13 cellular contexts compared by ENCODE assay signal in the genomic region with DNA sequence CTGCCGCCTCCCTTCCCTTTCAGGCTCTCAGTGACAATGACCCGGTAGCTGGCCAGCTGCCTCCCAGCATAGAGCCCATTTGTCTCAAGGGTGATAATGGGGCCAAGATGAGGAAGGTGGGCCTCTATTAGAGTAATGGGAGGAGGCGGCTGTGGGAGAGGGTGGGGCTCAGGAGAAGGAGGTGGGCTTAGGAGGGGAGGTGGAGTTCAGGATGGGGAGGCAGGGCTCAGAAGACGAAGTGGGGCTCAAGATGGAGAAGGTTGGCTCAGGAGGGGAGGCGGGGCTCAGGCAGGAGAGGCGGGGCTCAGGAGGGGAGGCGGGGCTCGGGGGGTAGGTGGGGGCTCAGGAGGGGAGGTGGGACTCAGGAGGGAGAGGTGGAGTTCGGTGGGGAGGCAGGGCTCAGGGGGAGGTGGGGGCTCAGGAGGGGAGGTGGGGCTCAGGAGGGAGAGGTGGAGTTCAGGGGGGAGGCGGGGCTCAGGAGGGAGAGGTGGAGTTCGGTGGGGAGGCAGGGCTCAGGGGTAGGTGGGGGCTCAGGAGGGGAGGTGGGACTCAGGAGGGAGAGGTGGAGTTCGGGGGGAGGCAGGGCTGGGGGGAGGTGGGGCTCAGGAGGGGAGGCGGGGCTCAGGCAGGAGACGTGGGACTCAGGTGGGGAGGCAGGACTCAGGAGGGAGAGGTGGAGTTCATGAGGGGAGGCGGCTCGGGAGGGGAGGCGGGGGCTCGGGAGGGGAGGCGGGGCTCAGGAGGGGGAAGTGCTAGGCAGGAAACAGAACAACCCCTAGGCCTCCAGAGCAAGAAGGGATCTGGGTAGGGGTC. TPM values are rescaled to one million over a fixed set of nuclear protein-coding genes. Genes with fewer than 3 reads are reported as not detected.
DNase-seq lines count a peak whose midpoint lies in the region; ATAC-seq, FAIRE-seq and TF ChIP-seq lines count a peak whose summit lies in the region.
"Had no signal": no experiment of that assay in that cellular context is flagged by ENCODE, and none has a peak within 500 bp of the region (broad histone marks: within the 10 kb centered on the region; RNA-seq: fewer than 3 reads in every experiment).

No MANE protein-coding gene starts in this region.

- TF ChIP-seq RAD21 in A549 (conservative IDR thresholded peaks at IDR 0.05 in 1 of 2, IDR thresholded peaks at IDR 0.05 in 1 of 2), result no peak

- no peak for FAIRE-seq in A549 (lab: Jason Lieb, UNC)
- FAIRE-seq: colon had no signal

- no peak overlapping the region for H4K8ac ChIP-seq in H9 (replicated peaks; ENCODE audit: insufficient read length, low read depth, low read length)

- no peak overlapping the region for H3K56ac ChIP-seq in H9 (ENCODE audit: insufficient read length, low read depth, low read length)

- no peaks in the 10 kb centered on the region for H4K20me1 ChIP-seq in H9 (ENCODE audit: control insufficient read depth, insufficient read depth, insufficient read length)

- H3K4me1 ChIP-seq in A549 (no peaks in the 10 kb centered on the region), H9 (ENCODE audit: insufficient read depth, low read length) (peaks cover 5% of the 10 kb centered on the region; the same call in 1 of the 2 replicates)

- H3K14ac ChIP-seq in H9 (ENCODE audit: insufficient read depth, low read length), result no peak overlapping the region; the same call in 1 of the 2 replicates

- DNase-seq in A549 (ENCODE audit: low read depth in 1 of 2, low spot score in 1 of 2) (peak; percentile 20 to 73), H9 (peak; percentile 96), NCI-H2107 treated with DMSO at 0.1 percent for 48 hours (lab: John Stamatoyannopoulos, UW; ENCODE audit: unreplicated experiment) (peak; percentile 75), endothelial cell (ENCODE audit: low spot score) (no peak), MG63 (no peak)
- DNase-seq in stimulated activated naive CD8-positive, alpha-beta T cell treated with anti-CD3 and anti-CD28 coated beads, Interleukin-15, amount 100 ng/mL, for 72 hours, result no peak
- DNase-seq: left ventricle myocardium inferior; NCI-H1048; stimulated activated CD4-positive, alpha-beta T cell treated with anti-CD3 and anti-CD28 coated beads, Interleukin-2, amount 100 ng/mL, for 24 hours had no signal

- H4K91ac ChIP-seq in H9 (ENCODE audit: insufficient read length, low read depth, low read length), result no peak overlapping the region

- H3K36me3 Mint-ChIP-seq in H9 (ENCODE audit: insufficient read depth in 1 of 3, low read depth in 3 of 3), result no peaks in the 10 kb centered on the region
- peaks cover 5% of the 10 kb centered on the region for H3K36me3 Mint-ChIP-seq in endothelial cell (ENCODE audit: low read depth, unreplicated experiment)

- H3K4me3 ChIP-seq in A549 (no peak overlapping the region), MG63 (no peak overlapping the region)
- H3K4me3 ChIP-seq: left ventricle myocardium inferior had no signal

- no peaks in the 10 kb centered on the region for H3K9me3 ChIP-seq in A549
- no peaks in the 10 kb centered on the region for H3K9me3 ChIP-seq in H9 (ENCODE audit: control insufficient read depth, low read depth, low read length)
- no peaks in the 10 kb centered on the region for H3K9me3 ChIP-seq in MG63
- H3K9me3 ChIP-seq: left ventricle myocardium inferior had no signal

- H3K4me2 ChIP-seq in A549 (no peak overlapping the region), H9 (ENCODE audit: insufficient read depth, insufficient read length, low read length) (peak overlapping the region; percentile 40)

- H3K18ac ChIP-seq in H9 (ENCODE audit: insufficient read length, low read depth, low read length), result peak overlapping the region; percentile 27

- no peaks in the 10 kb centered on the region for H3K79me1 ChIP-seq in H9 (ENCODE audit: insufficient read depth, low read depth, low read length, poor library complexity, severe bottlenecking)

- POLR2A ChIA-PET in A549 (lab: Yijun Ruan, JAX), result no interaction called here

- WGBS in A549 (ENCODE audit: missing lambda C conversion rate), result 35% methylated on average over 8 of the region's 19 CpGs
- WGBS in H9 (ENCODE audit: extremely low coverage, insufficient read length, low lambda C conversion rate), result no CpG with 5 or more reads among the region's 19 CpGs

- no peak overlapping the region for H2BK20ac ChIP-seq in H9 (ENCODE audit: low read depth, low read length, poor library complexity, severe bottlenecking)

- H3T11ph ChIP-seq in H9 (ENCODE audit: low read length), result no peak overlapping the region

- no peak overlapping the region for H4K5ac ChIP-seq in H9 (ENCODE audit: insufficient read length, low read depth, low read length)

- H3K9me3 Mint-ChIP-seq in H9 (peaks cover 0 to 3% of the 10 kb centered on the region in 2 experiments; a peak in 2 of 5 replicates), endothelial cell (ENCODE audit: unreplicated experiment) (no peaks in the 10 kb centered on the region)
- H3K9me3 Mint-ChIP-seq in stimulated activated naive CD8-positive, alpha-beta T cell treated with anti-CD3 and anti-CD28 coated beads, Interleukin-15, amount 100 ng/mL, for 72 hours, result no peaks in the 10 kb centered on the region

- no peaks in the 10 kb centered on the region for H3K36me3 ChIP-seq in MG63
- H3K36me3 ChIP-seq: left ventricle myocardium inferior had no signal

- CTCF ChIA-PET in A549 (lab: Yijun Ruan, JAX), result no interaction called here

- peak overlapping the region; percentile 26 for H2AFZ ChIP-seq in H9 (ENCODE audit: low read length)

- TF ChIP-seq CTCF in A549 (IDR thresholded peaks at IDR 0.05) (no peak), H9 (conservative IDR thresholded peaks at IDR 0.05) (no peak), endothelial cell (IDR thresholded peaks at IDR 0.05; ENCODE audit: unreplicated experiment) (no peak)

- peaks cover 31% of the 10 kb centered on the region for H3K27me3 Mint-ChIP-seq in H9 (ENCODE audit: low read depth)
- peaks cover 4% of the 10 kb centered on the region for H3K27me3 Mint-ChIP-seq in endothelial cell (ENCODE audit: unreplicated experiment)
- peaks cover 32% of the 10 kb centered on the region for H3K27me3 Mint-ChIP-seq in stimulated activated naive CD8-positive, alpha-beta T cell treated with anti-CD3 and anti-CD28 coated beads, Interleukin-15, amount 100 ng/mL, for 72 hours

- peaks cover 3% of the 10 kb centered on the region for H3K23me2 ChIP-seq in H9 (ENCODE audit: insufficient read length, low read depth, low read length, poor library complexity, severe bottlenecking)

- TF ChIP-seq POLR2A in A549 (IDR thresholded peaks at IDR 0.05; ENCODE audit: low read length), result no peak

- no peaks in the 10 kb centered on the region for H3K79me2 ChIP-seq in H9 (ENCODE audit: insufficient read depth, low read length)

- TF ChIP-seq EP300 in A549 (IDR thresholded peaks at IDR 0.05), result no peak

- no peak overlapping the region for H3K4ac ChIP-seq in H9 (ENCODE audit: low read depth, low read length)

- no peak overlapping the region for H2BK15ac ChIP-seq in H9 (ENCODE audit: low read depth, low read length)

- peak; percentile 32 to 52; a peak in 5 of 6 replicates for ATAC-seq in A549
- ATAC-seq in stimulated activated naive CD8-positive, alpha-beta T cell treated with anti-CD3 and anti-CD28 coated beads, Interleukin-15, amount 100 ng/mL, for 72 hours, result no peak
- ATAC-seq in HG02970 (IDR thresholded peaks at IDR 0.05; ENCODE audit: low FRiP score, unreplicated experiment), result no peak
- ATAC-seq in HG03095 (IDR thresholded peaks at IDR 0.05; ENCODE audit: unreplicated experiment), result no peak

- H3K27me3 ChIP-seq in H9 (ENCODE audit: insufficient read depth, low read length), result no peaks in the 10 kb centered on the region; the same call in 1 of the 2 replicates
- H3K27me3 ChIP-seq in MG63, result peaks cover 10% of the 10 kb centered on the region; the same call in 1 of the 2 replicates

- H3K4me1 Mint-ChIP-seq in H9 (peaks cover 40 to 69% of the 10 kb centered on the region in 2 experiments), endothelial cell (ENCODE audit: unreplicated experiment) (peaks cover 30% of the 10 kb centered on the region)
- H3K4me1 Mint-ChIP-seq in stimulated activated naive CD8-positive, alpha-beta T cell treated with anti-CD3 and anti-CD28 coated beads, Interleukin-15, amount 100 ng/mL, for 72 hours, result peaks cover 11% of the 10 kb centered on the region

- H2BK12ac ChIP-seq in H9 (ENCODE audit: insufficient read length, low read depth, low read length), result no peak overlapping the region

- no peak overlapping the region for H2AK5ac ChIP-seq in H9 (ENCODE audit: insufficient read length, low read length)

- H3K23ac ChIP-seq in H9 (ENCODE audit: insufficient read length, low read depth, low read length), result no peak overlapping the region

- H3K27ac Mint-ChIP-seq in H9 (peak overlapping the region in 2 of 3 experiments; percentile 41 to 92; a peak in 2 of 7 replicates), endothelial cell (ENCODE audit: unreplicated experiment) (no peak overlapping the region)
- H3K27ac Mint-ChIP-seq in stimulated activated naive CD8-positive, alpha-beta T cell treated with anti-CD3 and anti-CD28 coated beads, Interleukin-15, amount 100 ng/mL, for 72 hours, result no peak overlapping the region
- H3K27ac Mint-ChIP-seq: stimulated activated naive CD8-positive, alpha-beta T cell treated with anti-CD3 and anti-CD28 coated beads, Interleukin-15, Interleukin-2, amounts not matched to agents 100 ng/mL and 50 ng/mL, for 24 hours had no signal

- no peak overlapping the region for H3K9ac ChIP-seq in H9 (ENCODE audit: extremely low read depth, insufficient read length, low read length)

- H2BK120ac ChIP-seq in H9 (ENCODE audit: low read depth, low read length, poor library complexity, severe bottlenecking), result no peak overlapping the region

- H3K4me3 Mint-ChIP-seq in H9 (peak overlapping the region; percentile 36 to 73), endothelial cell (ENCODE audit: unreplicated experiment) (peak overlapping the region; percentile 72)
- H3K4me3 Mint-ChIP-seq in stimulated activated naive CD8-positive, alpha-beta T cell treated with anti-CD3 and anti-CD28 coated beads, Interleukin-15, amount 100 ng/mL, for 72 hours, result no peak overlapping the region
- H3K4me3 Mint-ChIP-seq: stimulated activated naive CD8-positive, alpha-beta T cell treated with anti-CD3 and anti-CD28 coated beads, Interleukin-15, Interleukin-2, amounts not matched to agents 100 ng/mL and 50 ng/mL, for 24 hours had no signal

- H2BK5ac ChIP-seq in H9 (ENCODE audit: insufficient read length, low read length), result no peak overlapping the region

- H3K27ac ChIP-seq in A549, result no peak overlapping the region
- no peak overlapping the region for H3K27ac ChIP-seq in H9 (ENCODE audit: insufficient read length, low read depth, low read length)
- H3K27ac ChIP-seq: left ventricle myocardium inferior had no signal

TF ChIP-seq in A549, 52 proteins besides CTCF, POLR2A, EP300 and RAD21 (continues in another document):
- no peak for TF ChIP-seq HOXB5 (CRISPR knock-in tag; IDR thresholded peaks at IDR 0.05)

RNA-seq across cellular contexts. Expression of a gene that starts 36.8 kb away (rescaled TPM):
- polyA plus RNA-seq in A549 (2011; rRNA removed) (not detected in 2 replicates), A549 (2017; fragmentation: RNase III; extraction: RNeasy Plus Mini Kit Qiagen cat#74134 plus additional on column Dnase treatment) (not detected in 3 replicates)
- polyA plus RNA-seq in A549 (2012; cell fraction: cytosol; rRNA removed), result not detected in 2 replicates
- polyA plus RNA-seq in A549 (2012; cell fraction: nucleus; rRNA removed), result 0.01 TPM in 1 of 2 replicates, not detected in the other
- 0.05 TPM in 1 of 2 replicates, not detected in the other for polyA minus RNA-seq in A549 (2011; rRNA and poly(A)+ RNA removed)
- total RNA-seq in H9 (2021) (0.50 and 0.55 TPM in 2 replicates), endothelial cell (ENCODE audit: unreplicated experiment) (13.2 TPM)
- total RNA-seq in MG63 (2014; rRNA removed; shearing (Covaris generic); ENCODE audit: low replicate concordance), result not detected in 2 replicates

Comparison
In these comparisons a context has a peak if more than half of its experiments do, and no peak if none do; other contexts are left out.
1. ATAC-seq: peak in A549 (2 of 2); none in stimulated activated naive CD8-positive, alpha-beta T cell treated with anti-CD3 and anti-CD28 coated beads, Interleukin-15, amount 100 ng/mL, for 72 hours (single experiment), HG02970 (single experiment) and HG03095 (single experiment).
2. DNase-seq: peak in A549 (2 of 2), H9 (single experiment) and NCI-H2107 treated with DMSO at 0.1 percent for 48 hours (single experiment); none in endothelial cell (single experiment), stimulated activated naive CD8-positive, alpha-beta T cell treated with anti-CD3 and anti-CD28 coated beads, Interleukin-15, amount 100 ng/mL, for 72 hours (0 of 2) and MG63 (single experiment).
3. H3K27ac Mint-ChIP-seq: peak in H9 (2 of 3); none in endothelial cell (single experiment) and stimulated activated naive CD8-positive, alpha-beta T cell treated with anti-CD3 and anti-CD28 coated beads, Interleukin-15, amount 100 ng/mL, for 72 hours (0 of 2).
4. H3K4me3 Mint-ChIP-seq: peak in H9 (2 of 2) and endothelial cell (single experiment); none in stimulated activated naive CD8-positive, alpha-beta T cell treated with anti-CD3 and anti-CD28 coated beads, Interleukin-15, amount 100 ng/mL, for 72 hours (0 of 2).